ENCODE assay signal across 1 cellular context in the genomic region with DNA sequence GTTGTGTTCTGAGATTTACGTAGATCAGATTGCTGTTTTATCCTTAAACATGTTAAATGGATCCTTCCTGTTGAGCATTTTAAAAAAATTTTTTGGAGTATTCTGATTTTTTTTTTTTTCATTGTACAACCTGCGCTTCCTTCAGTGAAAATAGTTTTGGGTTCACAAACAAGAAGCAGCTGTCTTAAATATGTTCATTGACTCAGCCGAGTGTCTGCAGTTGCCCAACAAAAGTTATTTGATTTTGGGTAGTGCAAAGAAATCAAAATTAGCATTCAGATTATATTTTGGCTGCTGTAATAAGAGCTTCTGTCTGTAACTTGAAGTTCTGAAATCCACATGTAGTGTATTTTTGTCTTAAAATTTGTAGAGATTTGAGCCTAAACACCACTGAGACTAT.
TF ChIP-seq lines count a peak whose summit lies in the region.

No MANE protein-coding gene starts in this region.

TF ChIP-seq in SK-N-SH treated with all-trans-retinoic acid at 6 μM for 48 hours, 23 proteins besides CTCF, POLR2A, EP300 and RAD21 (continued from another document):
- TF ChIP-seq, protein P1, sequence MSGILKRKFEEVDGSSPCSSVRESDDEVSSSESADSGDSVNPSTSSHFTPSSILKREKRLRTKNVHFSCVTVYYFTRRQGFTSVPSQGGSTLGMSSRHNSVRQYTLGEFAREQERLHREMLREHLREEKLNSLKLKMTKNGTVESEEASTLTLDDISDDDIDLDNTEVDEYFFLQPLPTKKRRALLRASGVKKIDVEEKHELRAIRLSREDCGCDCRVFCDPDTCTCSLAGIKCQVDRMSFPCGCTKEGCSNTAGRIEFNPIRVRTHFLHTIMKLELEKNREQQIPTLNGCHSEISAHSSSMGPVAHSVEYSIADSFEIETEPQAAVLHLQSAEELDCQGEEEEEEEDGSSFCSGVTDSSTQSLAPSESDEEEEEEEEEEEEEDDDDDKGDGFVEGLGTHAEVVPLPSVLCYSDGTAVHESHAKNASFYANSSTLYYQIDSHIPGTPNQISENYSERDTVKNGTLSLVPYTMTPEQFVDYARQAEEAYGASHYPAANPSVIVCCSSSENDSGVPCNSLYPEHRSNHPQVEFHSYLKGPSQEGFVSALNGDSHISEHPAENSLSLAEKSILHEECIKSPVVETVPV (CRISPR knock-in tag; IDR thresholded peaks at IDR 0.05) = no peak
- TF ChIP-seq ISL1 (CRISPR knock-in tag; IDR thresholded peaks at IDR 0.05) (no peak), ARNTL (CRISPR knock-in tag; IDR thresholded peaks at IDR 0.05; ENCODE audit: borderline replicate concordance, low read depth) (no peak), RARB (CRISPR knock-in tag; IDR thresholded peaks at IDR 0.05) (no peak), ESRRG (CRISPR knock-in tag; IDR thresholded peaks at IDR 0.05) (no peak)
- TF ChIP-seq, protein P2, sequence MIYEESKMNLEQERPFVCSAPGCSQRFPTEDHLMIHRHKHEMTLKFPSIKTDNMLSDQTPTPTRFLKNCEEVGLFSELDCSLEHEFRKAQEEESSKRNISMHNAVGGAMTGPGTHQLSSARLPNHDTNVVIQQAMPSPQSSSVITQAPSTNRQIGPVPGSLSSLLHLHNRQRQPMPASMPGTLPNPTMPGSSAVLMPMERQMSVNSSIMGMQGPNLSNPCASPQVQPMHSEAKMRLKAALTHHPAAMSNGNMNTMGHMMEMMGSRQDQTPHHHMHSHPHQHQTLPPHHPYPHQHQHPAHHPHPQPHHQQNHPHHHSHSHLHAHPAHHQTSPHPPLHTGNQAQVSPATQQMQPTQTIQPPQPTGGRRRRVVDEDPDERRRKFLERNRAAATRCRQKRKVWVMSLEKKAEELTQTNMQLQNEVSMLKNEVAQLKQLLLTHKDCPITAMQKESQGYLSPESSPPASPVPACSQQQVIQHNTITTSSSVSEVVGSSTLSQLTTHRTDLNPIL (CRISPR knock-in tag; IDR thresholded peaks at IDR 0.05; ENCODE audit: low read depth) = no peak
